ENCODE assay signal across 8 cellular contexts in the genomic region with DNA sequence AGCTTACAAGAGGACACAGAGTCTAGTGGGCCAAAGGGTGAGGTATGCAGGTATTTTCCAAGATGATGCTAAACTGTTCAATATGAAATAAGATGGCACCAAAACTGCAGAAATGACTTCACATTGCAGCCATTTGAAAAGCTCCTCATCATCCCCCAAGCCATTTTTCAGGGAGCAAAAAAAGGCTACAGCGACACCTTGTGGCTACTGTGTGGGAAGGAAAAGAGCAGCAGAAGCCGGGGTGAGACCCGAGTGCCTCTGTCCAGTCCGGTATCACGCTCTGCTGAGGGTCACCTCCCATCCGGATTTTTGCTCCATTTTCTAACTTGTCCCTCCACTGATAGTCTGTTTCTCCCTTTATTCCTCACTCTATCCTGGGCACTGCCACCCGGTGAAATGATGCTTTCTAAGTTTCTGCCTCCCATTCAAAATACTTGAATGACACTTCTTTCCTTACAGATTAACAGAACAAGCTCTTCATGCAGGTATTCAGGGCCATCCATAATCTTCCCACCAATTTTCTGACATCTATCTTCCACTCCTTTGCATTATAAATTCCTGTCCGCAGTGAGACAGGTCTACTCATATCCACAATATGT.
DNase-seq lines count a peak whose midpoint lies in the region; ATAC-seq and TF ChIP-seq lines count a peak whose summit lies in the region.

No MANE protein-coding gene starts in this region.

- DNase-seq in activated CD4-positive, alpha-beta T cell treated with anti-CD3 and anti-CD28 coated beads for 48 hours, result peak; percentile 60
- no peak for DNase-seq in activated CD4-positive, alpha-beta T cell treated with anti-CD3 and anti-CD28 coated beads, Interleukin-2, amount 50 U/mL, for 1 hour
- peak; percentile 24 for DNase-seq in Jurkat, Clone E6-1 (ENCODE audit: low read depth, low spot score)
- peak; percentile 36 for DNase-seq in T-helper 2 cell treated with Interferon-gamma antibody and Interleukin-4, amounts not matched to agents 5 μg/mL and 100 μg/mL, for 36 hours (ENCODE audit: low spot score)
- no peak for DNase-seq in esophagus squamous epithelium (lab: John Stamatoyannopoulos, UW)
- peak in 37 of 56 donors; percentile 1 to 54 (median 22) for DNase-seq in nucleus accumbens (lab: John Stamatoyannopoulos, UW)
- no peak for DNase-seq in mesenteric fat pad (ENCODE audit: low spot score)

- no peaks in the 10 kb centered on the region for H3K4me1 ChIP-seq in esophagus squamous epithelium

- TF ChIP-seq POLR2A in esophagus squamous epithelium (IDR thresholded peaks at IDR 0.05), result no peak

- no peaks in the 10 kb centered on the region for H3K4me1 Mint-ChIP-seq in T-helper 2 cell treated with Interferon-gamma antibody and Interleukin-4, amounts not matched to agents 5 μg/mL and 100 μg/mL, for 36 hours (ENCODE audit: low read depth)

- H3K27ac Mint-ChIP-seq in T-helper 2 cell treated with Interferon-gamma antibody and Interleukin-4, amounts not matched to agents 5 μg/mL and 100 μg/mL, for 36 hours, result no peak overlapping the region

- H3K9me3 Mint-ChIP-seq in T-helper 2 cell treated with Interferon-gamma antibody and Interleukin-4, amounts not matched to agents 5 μg/mL and 100 μg/mL, for 36 hours, result no peaks in the 10 kb centered on the region

- WGBS in esophagus squamous epithelium, 2 donors, result 20 to 25% methylated on average over 8 of the region's 8 CpGs

- intact Hi-C loops in esophagus squamous epithelium (cut with DNase I), result no loop called here

- peaks cover 5% of the 10 kb centered on the region for H3K27me3 Mint-ChIP-seq in T-helper 2 cell treated with Interferon-gamma antibody and Interleukin-4, amounts not matched to agents 5 μg/mL and 100 μg/mL, for 36 hours (ENCODE audit: low read depth)

- ATAC-seq in GM21528 (IDR thresholded peaks at IDR 0.05; ENCODE audit: low FRiP score, unreplicated experiment), result peak; percentile 82

- H3K9me3 ChIP-seq in esophagus squamous epithelium, result no peaks in the 10 kb centered on the region

- no peak overlapping the region for H3K4me3 ChIP-seq in Jurkat, Clone E6-1 (ENCODE audit: low read length)
- H3K4me3 ChIP-seq in esophagus squamous epithelium, result no peak overlapping the region

- no peak overlapping the region for H3K4me3 Mint-ChIP-seq in T-helper 2 cell treated with Interferon-gamma antibody and Interleukin-4, amounts not matched to agents 5 μg/mL and 100 μg/mL, for 36 hours

- peak; percentile 26 to 61 (median 39) for TF ChIP-seq CTCF in esophagus squamous epithelium (IDR thresholded peaks at IDR 0.05)

- H3K27me3 ChIP-seq in esophagus squamous epithelium, result no peaks in the 10 kb centered on the region

- no peak overlapping the region for H3K27ac ChIP-seq in esophagus squamous epithelium

- no peaks in the 10 kb centered on the region for H3K36me3 ChIP-seq in esophagus squamous epithelium

- no peaks in the 10 kb centered on the region for H3K36me3 Mint-ChIP-seq in T-helper 2 cell treated with Interferon-gamma antibody and Interleukin-4, amounts not matched to agents 5 μg/mL and 100 μg/mL, for 36 hours (ENCODE audit: low read depth)

Comparison
In these comparisons a context has a peak if more than half of its experiments do, and no peak if none do; other contexts are left out.
1. DNase-seq: peak in activated CD4-positive, alpha-beta T cell treated with anti-CD3 and anti-CD28 coated beads for 48 hours (single experiment), Jurkat, Clone E6-1 (single experiment), T-helper 2 cell treated with Interferon-gamma antibody and Interleukin-4, amounts not matched to agents 5 μg/mL and 100 μg/mL, for 36 hours (single experiment) and nucleus accumbens (37 of 56); none in activated CD4-positive, alpha-beta T cell treated with anti-CD3 and anti-CD28 coated beads, Interleukin-2, amount 50 U/mL, for 1 hour (single experiment), esophagus squamous epithelium (single experiment) and mesenteric fat pad (single experiment).